9 cellular contexts compared by ENCODE assay signal in genomic region chr11:70423523-70424505, GRCh38. TPM values are rescaled to one million over a fixed set of nuclear protein-coding genes. Genes with fewer than 3 reads are reported as not detected.
A peak's percentile ranks its signal among the peaks of the same experiment; 100 is the strongest.
DNase-seq lines count a peak whose midpoint lies in the region; ATAC-seq and TF ChIP-seq lines count a peak whose summit lies in the region.
"Had no signal": no experiment of that assay in that cellular context is flagged by ENCODE, and none has a peak within 500 bp of the region (broad histone marks: within the 10 kb centered on the region; RNA-seq: fewer than 3 reads in every experiment).

No MANE protein-coding gene starts in this region.

- CTCF ChIA-PET in HEK293 (lab: Yijun Ruan, JAX) (interaction anchor here (0.6 to 0.9 kb wide), 3 partner anchors 18 to 25 kb away, joined by 3 to 6 read pairs (median 3); no protein-coding TSS in a partner anchor), WTC11 (lab: Charles Lee) (interaction anchor here (0.5 to 1.1 kb wide), 3 partner anchors 8 to 185 kb away, joined by 3 to 4 read pairs (median 4); no protein-coding TSS in a partner anchor)

- H3K27me3 Mint-ChIP-seq in WTC11 (ENCODE audit: low read depth), result no peaks in the 10 kb centered on the region

- no peak overlapping the region for H3K27ac ChIP-seq in HEK293 (ENCODE audit: extremely low read depth, low read depth, low read length)
- H3K27ac ChIP-seq in Peyer's patch, result no peak overlapping the region

- POLR2A ChIA-PET in HEK293 (lab: Yijun Ruan, JAX), result no interaction called here
- POLR2A ChIA-PET in WTC11 (lab: Charles Lee), result no interaction called here

- no peak for TF ChIP-seq POLR2A in Peyer's patch (IDR thresholded peaks at IDR 0.05)

- H3K9me3 ChIP-seq in HEK293 (ENCODE audit: control insufficient read depth, insufficient read depth, low read depth, low read length), result no peaks in the 10 kb centered on the region
- H3K9me3 ChIP-seq in Peyer's patch, result no peaks in the 10 kb centered on the region
- H3K9me3 ChIP-seq: HAP-1 had no signal

- peak overlapping the region; percentile 83 for H3K27ac Mint-ChIP-seq in WTC11

- H3K4me1 ChIP-seq in HEK293 (ENCODE audit: control insufficient read depth, insufficient read depth, low read length), result no peaks in the 10 kb centered on the region
- H3K4me1 ChIP-seq in Peyer's patch, result no peaks in the 10 kb centered on the region
- H3K4me1 ChIP-seq: HAP-1 had no signal

- H3K9me3 Mint-ChIP-seq in WTC11, result no peaks in the 10 kb centered on the region

- no peaks in the 10 kb centered on the region for H3K27me3 ChIP-seq in Peyer's patch

- H3K36me3 ChIP-seq in HEK293 (ENCODE audit: control insufficient read depth in 2 of 2, insufficient read depth in 1 of 2, low read length in 2 of 2), result peaks cover 0 to 83% of the 10 kb centered on the region in 2 experiments; a peak in 2 of 3 replicates
- peaks cover 0 to 91% (median 0%) of the 10 kb centered on the region in 3 donors for H3K36me3 ChIP-seq in Peyer's patch

- H3K4me3 ChIP-seq in HEK293 (ENCODE audit: low read depth, low read length) (no peak overlapping the region), Peyer's patch (no peak overlapping the region)
- H3K4me3 ChIP-seq: HAP-1 had no signal

- TF ChIP-seq CTCF in HEK293 (tag by site-specific recombination; IDR thresholded peaks at IDR 0.05) (no peak), WTC11 (IDR thresholded peaks at IDR 0.05) (no peak), Peyer's patch (IDR thresholded peaks at IDR 0.05) (no peak)

- DNase-seq in CMK (ENCODE audit: low read depth) (peak; percentile 94), WTC11 (ENCODE audit: low spot score) (no peak), iris pigment epithelial cell (ENCODE audit: low read depth) (peak; percentile 95), Peyer's patch (no peak), NCI-H82 (lab: John Stamatoyannopoulos, UW) (no peak), 8988T (no peak)

- peaks cover 18% of the 10 kb centered on the region for H3K4me1 Mint-ChIP-seq in WTC11

- ATAC-seq in WTC11 (peak; percentile 71), GM21529 (IDR thresholded peaks at IDR 0.05; ENCODE audit: unreplicated experiment) (no peak)

- H3K36me3 Mint-ChIP-seq in WTC11, result peaks cover 70% of the 10 kb centered on the region

- H3K4me3 Mint-ChIP-seq in WTC11, result no peak overlapping the region

TF ChIP-seq in HEK293, 187 proteins besides CTCF, POLR2A, EP300 and RAD21 (continues in another document):
- no peak for TF ChIP-seq ZNF704 (tag by site-specific recombination; IDR thresholded peaks at IDR 0.05)
- no peak for TF ChIP-seq ZNF792 (tag by site-specific recombination; IDR thresholded peaks at IDR 0.05)
- TF ChIP-seq EGR2 (tag by site-specific recombination; IDR thresholded peaks at IDR 0.05; ENCODE audit: low read depth), result peak; percentile 93
- TF ChIP-seq ZBTB49 (tag by site-specific recombination; IDR thresholded peaks at IDR 0.05; ENCODE audit: low read depth), result no peak
- TF ChIP-seq, protein P1, sequence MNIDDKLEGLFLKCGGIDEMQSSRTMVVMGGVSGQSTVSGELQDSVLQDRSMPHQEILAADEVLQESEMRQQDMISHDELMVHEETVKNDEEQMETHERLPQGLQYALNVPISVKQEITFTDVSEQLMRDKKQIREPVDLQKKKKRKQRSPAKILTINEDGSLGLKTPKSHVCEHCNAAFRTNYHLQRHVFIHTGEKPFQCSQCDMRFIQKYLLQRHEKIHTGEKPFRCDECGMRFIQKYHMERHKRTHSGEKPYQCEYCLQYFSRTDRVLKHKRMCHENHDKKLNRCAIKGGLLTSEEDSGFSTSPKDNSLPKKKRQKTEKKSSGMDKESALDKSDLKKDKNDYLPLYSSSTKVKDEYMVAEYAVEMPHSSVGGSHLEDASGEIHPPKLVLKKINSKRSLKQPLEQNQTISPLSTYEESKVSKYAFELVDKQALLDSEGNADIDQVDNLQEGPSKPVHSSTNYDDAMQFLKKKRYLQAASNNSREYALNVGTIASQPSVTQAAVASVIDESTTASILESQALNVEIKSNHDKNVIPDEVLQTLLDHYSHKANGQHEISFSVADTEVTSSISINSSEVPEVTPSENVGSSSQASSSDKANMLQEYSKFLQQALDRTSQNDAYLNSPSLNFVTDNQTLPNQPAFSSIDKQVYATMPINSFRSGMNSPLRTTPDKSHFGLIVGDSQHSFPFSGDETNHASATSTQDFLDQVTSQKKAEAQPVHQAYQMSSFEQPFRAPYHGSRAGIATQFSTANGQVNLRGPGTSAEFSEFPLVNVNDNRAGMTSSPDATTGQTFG (tag by site-specific recombination; IDR thresholded peaks at IDR 0.05; ENCODE audit: borderline replicate concordance), result no peak

TF ChIP-seq in WTC11, 78 proteins besides CTCF, POLR2A, EP300 and RAD21:
- TF ChIP-seq KAT7 (CRISPR knock-in tag; IDR thresholded peaks at IDR 0.05; ENCODE audit: borderline replicate concordance) (no peak), MXD4 (CRISPR knock-in tag; IDR thresholded peaks at IDR 0.05; ENCODE audit: borderline replicate concordance) (no peak), IRF2 (CRISPR knock-in tag; IDR thresholded peaks at IDR 0.05; ENCODE audit: borderline replicate concordance, low read depth) (no peak), MAX (CRISPR knock-in tag; IDR thresholded peaks at IDR 0.05) (no peak), ZNF317 (CRISPR knock-in tag; IDR thresholded peaks at IDR 0.05; ENCODE audit: borderline replicate concordance, low read depth) (no peak), TEAD1 (CRISPR knock-in tag; IDR thresholded peaks at IDR 0.05) (no peak), CREM (CRISPR knock-in tag; IDR thresholded peaks at IDR 0.05) (no peak), FOXP4 (CRISPR knock-in tag; IDR thresholded peaks at IDR 0.05) (no peak), ZNF232 (CRISPR knock-in tag; IDR thresholded peaks at IDR 0.05) (no peak), SMAD3 (CRISPR knock-in tag; IDR thresholded peaks at IDR 0.05; ENCODE audit: borderline replicate concordance) (no peak), GRHL2 (CRISPR knock-in tag; IDR thresholded peaks at IDR 0.05; ENCODE audit: insufficient replicate concordance, severe bottlenecking) (no peak), PRRX2 (CRISPR knock-in tag; IDR thresholded peaks at IDR 0.05) (no peak)
- TF ChIP-seq, protein P2, sequence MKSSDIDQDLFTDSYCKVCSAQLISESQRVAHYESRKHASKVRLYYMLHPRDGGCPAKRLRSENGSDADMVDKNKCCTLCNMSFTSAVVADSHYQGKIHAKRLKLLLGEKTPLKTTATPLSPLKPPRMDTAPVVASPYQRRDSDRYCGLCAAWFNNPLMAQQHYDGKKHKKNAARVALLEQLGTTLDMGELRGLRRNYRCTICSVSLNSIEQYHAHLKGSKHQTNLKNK (CRISPR knock-in tag; IDR thresholded peaks at IDR 0.05), result no peak
- TF ChIP-seq, protein P3, sequence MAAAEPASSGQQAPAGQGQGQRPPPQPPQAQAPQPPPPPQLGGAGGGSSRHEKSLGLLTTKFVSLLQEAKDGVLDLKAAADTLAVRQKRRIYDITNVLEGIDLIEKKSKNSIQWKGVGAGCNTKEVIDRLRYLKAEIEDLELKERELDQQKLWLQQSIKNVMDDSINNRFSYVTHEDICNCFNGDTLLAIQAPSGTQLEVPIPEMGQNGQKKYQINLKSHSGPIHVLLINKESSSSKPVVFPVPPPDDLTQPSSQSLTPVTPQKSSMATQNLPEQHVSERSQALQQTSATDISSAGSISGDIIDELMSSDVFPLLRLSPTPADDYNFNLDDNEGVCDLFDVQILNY (CRISPR knock-in tag; IDR thresholded peaks at IDR 0.05), result no peak
- TF ChIP-seq, protein P4, sequence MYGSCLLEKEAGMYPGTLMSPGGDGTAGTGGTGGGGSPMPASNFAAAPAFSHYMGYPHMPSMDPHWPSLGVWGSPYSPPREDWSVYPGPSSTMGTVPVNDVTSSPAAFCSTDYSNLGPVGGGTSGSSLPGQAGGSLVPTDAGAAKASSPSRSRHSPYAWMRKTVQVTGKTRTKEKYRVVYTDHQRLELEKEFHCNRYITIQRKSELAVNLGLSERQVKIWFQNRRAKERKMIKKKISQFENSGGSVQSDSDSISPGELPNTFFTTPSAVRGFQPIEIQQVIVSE (CRISPR knock-in tag; IDR thresholded peaks at IDR 0.05; ENCODE audit: borderline replicate concordance), result no peak
- TF ChIP-seq, protein P5, sequence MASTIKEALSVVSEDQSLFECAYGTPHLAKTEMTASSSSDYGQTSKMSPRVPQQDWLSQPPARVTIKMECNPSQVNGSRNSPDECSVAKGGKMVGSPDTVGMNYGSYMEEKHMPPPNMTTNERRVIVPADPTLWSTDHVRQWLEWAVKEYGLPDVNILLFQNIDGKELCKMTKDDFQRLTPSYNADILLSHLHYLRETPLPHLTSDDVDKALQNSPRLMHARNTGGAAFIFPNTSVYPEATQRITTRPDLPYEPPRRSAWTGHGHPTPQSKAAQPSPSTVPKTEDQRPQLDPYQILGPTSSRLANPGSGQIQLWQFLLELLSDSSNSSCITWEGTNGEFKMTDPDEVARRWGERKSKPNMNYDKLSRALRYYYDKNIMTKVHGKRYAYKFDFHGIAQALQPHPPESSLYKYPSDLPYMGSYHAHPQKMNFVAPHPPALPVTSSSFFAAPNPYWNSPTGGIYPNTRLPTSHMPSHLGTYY (CRISPR knock-in tag; IDR thresholded peaks at IDR 0.05), result no peak

RNA-seq across cellular contexts. Expression of gene CTTN, which starts 25.5 kb away (rescaled TPM):
- total RNA-seq in WTC11 (2021) (216 to 281 TPM (median 222 TPM) in 3 replicates), Peyer's patch (100 to 1,000 TPM; 261 to 536 (median 402) TPM)

Comparison
In these comparisons a context has a peak if more than half of its experiments do, and no peak if none do; other contexts are left out.
1. DNase-seq: peak in CMK (single experiment) and iris pigment epithelial cell (single experiment); none in WTC11 (single experiment), Peyer's patch (0 of 3), NCI-H82 (single experiment) and 8988T (single experiment).